Comparison of ENCODE assay signal across 9 cellular contexts in the genomic region with DNA sequence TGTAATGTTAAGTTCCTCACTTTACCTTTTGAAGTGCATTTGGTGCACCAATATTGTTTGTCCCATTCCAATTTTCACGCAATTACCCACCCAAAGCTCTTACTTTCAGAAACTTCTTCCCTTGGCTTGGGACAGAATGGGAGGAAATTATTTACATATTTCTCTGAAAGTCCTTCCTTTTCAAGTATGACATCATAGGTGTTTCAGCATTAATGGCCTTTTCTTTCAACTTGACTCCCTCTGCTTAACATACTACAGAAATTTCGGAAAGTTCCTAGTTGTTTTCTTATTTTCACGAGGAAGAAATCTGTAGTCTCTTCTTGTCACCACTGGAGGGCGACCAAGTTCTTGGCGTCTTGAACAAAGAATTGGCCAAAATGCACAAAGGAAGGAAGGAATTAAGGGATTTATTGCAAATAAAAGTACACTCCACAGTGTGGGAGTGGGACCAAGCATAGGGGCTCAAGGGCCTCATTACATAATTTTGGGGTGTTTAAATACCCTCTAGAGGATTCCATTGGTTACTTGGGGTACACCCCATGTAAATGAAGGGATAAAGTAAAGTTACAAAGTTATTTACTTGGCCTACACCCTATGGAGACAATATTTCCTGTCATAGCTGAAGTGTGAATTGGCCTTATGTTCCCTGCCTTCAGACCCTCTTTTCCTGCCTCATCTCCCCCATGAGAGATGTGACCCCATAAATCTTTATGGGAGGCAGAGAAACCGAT.
DNase-seq lines count a peak whose midpoint lies in the region; ATAC-seq and TF ChIP-seq lines count a peak whose summit lies in the region.
"Had no signal": no experiment of that assay in that cellular context is flagged by ENCODE, and none has a peak within 500 bp of the region (broad histone marks: within the 10 kb centered on the region; RNA-seq: fewer than 3 reads in every experiment).

No MANE protein-coding gene starts in this region.

- no peak overlapping the region for H3K4me3 Mint-ChIP-seq in activated naive CD4-positive, alpha-beta T cell treated with anti-CD3 and anti-CD28 coated beads for 36 hours
- H3K4me3 Mint-ChIP-seq in brain (no peak overlapping the region), nephron progenitor cell (no peak overlapping the region)
- H3K4me3 Mint-ChIP-seq: activated T-cell treated with anti-CD3 and anti-CD28 coated beads, Interleukin-2, amount 50 U/mL, for 72 hours had no signal

- DNase-seq in activated naive CD4-positive, alpha-beta T cell treated with anti-CD3 and anti-CD28 coated beads for 36 hours = peak; percentile 21
- no peak for DNase-seq in activated naive CD4-positive, alpha-beta T cell treated with anti-CD3 and anti-CD28 coated beads, Interleukin-2, amount 50 U/mL, for 16 hours
- DNase-seq in NCI-H345 (lab: John Stamatoyannopoulos, UW) = peak; percentile 1
- peak; percentile 39 for DNase-seq in nephron progenitor cell

- no peak overlapping the region for H3K27ac Mint-ChIP-seq in activated naive CD4-positive, alpha-beta T cell treated with anti-CD3 and anti-CD28 coated beads for 36 hours
- H3K27ac Mint-ChIP-seq in brain = no peak overlapping the region
- H3K27ac Mint-ChIP-seq in nephron progenitor cell = no peak overlapping the region
- H3K27ac Mint-ChIP-seq: activated T-cell treated with anti-CD3 and anti-CD28 coated beads, Interleukin-2, amount 50 U/mL, for 72 hours had no signal

- H3K4me1 Mint-ChIP-seq in activated naive CD4-positive, alpha-beta T cell treated with anti-CD3 and anti-CD28 coated beads for 36 hours (ENCODE audit: low read depth) = no peaks in the 10 kb centered on the region
- no peaks in the 10 kb centered on the region for H3K4me1 Mint-ChIP-seq in brain
- H3K4me1 Mint-ChIP-seq in nephron progenitor cell = no peaks in the 10 kb centered on the region

- CTCF ChIA-PET in activated naive CD4-positive, alpha-beta T cell treated with anti-CD3 and anti-CD28 coated beads for 36 hours (lab: Charles Lee) = interaction anchor here (0.7 kb wide), 1 partner anchor 9 kb away, joined by 3 read pairs; no protein-coding TSS in a partner anchor

- peak; percentile 59 to 73 for TF ChIP-seq CTCF in brain (conservative IDR thresholded peaks at IDR 0.05)
- TF ChIP-seq CTCF in nephron progenitor cell (IDR thresholded peaks at IDR 0.05) = peak; percentile 65

- H3K36me3 Mint-ChIP-seq in activated naive CD4-positive, alpha-beta T cell treated with anti-CD3 and anti-CD28 coated beads for 36 hours (ENCODE audit: low read depth) = no peaks in the 10 kb centered on the region
- H3K36me3 Mint-ChIP-seq in brain (no peaks in the 10 kb centered on the region), nephron progenitor cell (ENCODE audit: low read depth) (no peaks in the 10 kb centered on the region)

- peaks cover 3% of the 10 kb centered on the region for H3K9me3 Mint-ChIP-seq in activated naive CD4-positive, alpha-beta T cell treated with anti-CD3 and anti-CD28 coated beads for 36 hours
- peaks cover 0 to 4% (median 3%) of the 10 kb centered on the region in 5 experiments for H3K9me3 Mint-ChIP-seq in brain
- peaks cover 11% of the 10 kb centered on the region for H3K9me3 Mint-ChIP-seq in nephron progenitor cell

- H3K27me3 Mint-ChIP-seq in activated naive CD4-positive, alpha-beta T cell treated with anti-CD3 and anti-CD28 coated beads for 36 hours (ENCODE audit: low read depth) = no peaks in the 10 kb centered on the region
- H3K27me3 Mint-ChIP-seq in brain (no peaks in the 10 kb centered on the region), nephron progenitor cell (ENCODE audit: low read depth, poor library complexity) (no peaks in the 10 kb centered on the region)

- intact Hi-C loops in activated naive CD4-positive, alpha-beta T cell treated with anti-CD3 and anti-CD28 coated beads for 36 hours (cut with micrococcal nuclease) = loop anchor here (1.0 to 10.0 kb wide), 2 partner anchors 697 to 1814 kb away; no protein-coding TSS in a partner anchor

- no peak for ATAC-seq in HG03442 (IDR thresholded peaks at IDR 0.05; ENCODE audit: unreplicated experiment)
- no peak for ATAC-seq in GM18867 (IDR thresholded peaks at IDR 0.05; ENCODE audit: unreplicated experiment)
- no peak for ATAC-seq in GM21447 (IDR thresholded peaks at IDR 0.05; ENCODE audit: unreplicated experiment)
- ATAC-seq: activated T-cell treated with anti-CD3 and anti-CD28 coated beads, Interleukin-2, amount 50 U/mL, for 72 hours had no signal
